Comparison of ENCODE assay signal across 11 cellular contexts in genomic region chr1:3902546-3902945, GRCh38. TPM values are rescaled to one million over a fixed set of nuclear protein-coding genes. Genes with fewer than 3 reads are reported as not detected.
DNase-seq lines count a peak whose midpoint lies in the region; ATAC-seq and TF ChIP-seq lines count a peak whose summit lies in the region.
"Had no signal": no experiment of that assay in that cellular context is flagged by ENCODE, and none has a peak within 500 bp of the region (broad histone marks: within the 10 kb centered on the region; RNA-seq: fewer than 3 reads in every experiment).

No MANE protein-coding gene starts in this region.

- peak overlapping the region; percentile 4 for H3K4me3 ChIP-seq in CD8-positive, alpha-beta T cell (ENCODE audit: low read depth, low read length)
- peak overlapping the region; percentile 17 for H3K4me3 ChIP-seq in Jurkat, Clone E6-1 (ENCODE audit: low read length)
- H3K4me3 ChIP-seq in upper lobe of left lung: no peak overlapping the region

- peaks cover 8% of the 10 kb centered on the region for H3K9me3 ChIP-seq in CD8-positive, alpha-beta T cell (ENCODE audit: low read length)
- H3K9me3 ChIP-seq in upper lobe of left lung: peaks cover 0 to 5% (median 2%) of the 10 kb centered on the region in 4 donors

- H3K4me1 ChIP-seq in CD8-positive, alpha-beta T cell (ENCODE audit: insufficient read depth, low read length): peaks cover 49% of the 10 kb centered on the region
- H3K4me1 ChIP-seq in upper lobe of left lung: peaks cover 10 to 18% (median 11%) of the 10 kb centered on the region in 4 donors
- H3K4me1 ChIP-seq: parathyroid adenoma had no signal

- TF ChIP-seq POLR2A in upper lobe of left lung (IDR thresholded peaks at IDR 0.05): no peak

- H3K9me3 Mint-ChIP-seq in CD8-positive, alpha-beta T cell: peaks cover 3% of the 10 kb centered on the region
- peaks cover 0 to 4% of the 10 kb centered on the region in 2 donors for H3K9me3 Mint-ChIP-seq in activated T-cell treated with anti-CD3 and anti-CD28 coated beads, Interleukin-2, amount 50 U/mL, for 72 hours
- peaks cover 0 to 13% (median 10%) of the 10 kb centered on the region in 7 donors for H3K9me3 Mint-ChIP-seq in naive B cell

- WGBS in upper lobe of left lung, 2 donors: 76 to 88% methylated on average over 6 of the region's 6 CpGs

- peak in 1 of 7 experiments; percentile 41 for DNase-seq in CD8-positive, alpha-beta T cell
- peak; percentile 71 for DNase-seq in Jurkat, Clone E6-1 (ENCODE audit: low read depth, low spot score)
- peak in 1 of 2 donors; percentile 29 for DNase-seq in activated T-cell treated with anti-CD3 and anti-CD28 coated beads, Interleukin-2, amount 50 U/mL, for 72 hours
- DNase-seq in naive B cell (no peak), MV-4-11 (lab: John Stamatoyannopoulos, UW) (no peak), upper lobe of left lung (no peak)
- DNase-seq: NCI-H226 had no signal

- H3K27me3 ChIP-seq in CD8-positive, alpha-beta T cell (ENCODE audit: insufficient read depth, low read length): no peaks in the 10 kb centered on the region
- H3K27me3 ChIP-seq in upper lobe of left lung: no peaks in the 10 kb centered on the region

- H3K36me3 ChIP-seq in CD8-positive, alpha-beta T cell (ENCODE audit: insufficient read depth, low read length): no peaks in the 10 kb centered on the region
- H3K36me3 ChIP-seq in upper lobe of left lung: no peaks in the 10 kb centered on the region

- no peak for TF ChIP-seq EP300 in upper lobe of left lung (IDR thresholded peaks at IDR 0.05)

- peaks cover 16% of the 10 kb centered on the region for H3K36me3 Mint-ChIP-seq in CD8-positive, alpha-beta T cell
- peaks cover 3 to 10% of the 10 kb centered on the region in 2 donors for H3K36me3 Mint-ChIP-seq in activated T-cell treated with anti-CD3 and anti-CD28 coated beads, Interleukin-2, amount 50 U/mL, for 72 hours (ENCODE audit: insufficient read depth in 2 of 2)
- H3K36me3 Mint-ChIP-seq in naive B cell: peaks cover 0 to 1% of the 10 kb centered on the region in 2 donors

- TF ChIP-seq CTCF in CD8-positive, alpha-beta T cell (IDR thresholded peaks at IDR 0.05): no peak
- TF ChIP-seq CTCF in upper lobe of left lung (IDR thresholded peaks at IDR 0.05): no peak

- H3K4me1 Mint-ChIP-seq in CD8-positive, alpha-beta T cell (ENCODE audit: low read depth): peaks cover 41% of the 10 kb centered on the region
- H3K4me1 Mint-ChIP-seq in activated T-cell treated with anti-CD3 and anti-CD28 coated beads, Interleukin-2, amount 50 U/mL, for 72 hours (ENCODE audit: low read depth): peaks cover 47% of the 10 kb centered on the region
- H3K4me1 Mint-ChIP-seq in naive B cell: peaks cover 14 to 23% (median 22%) of the 10 kb centered on the region in 3 donors

- H3K27me3 Mint-ChIP-seq in CD8-positive, alpha-beta T cell (ENCODE audit: low read depth): no peaks in the 10 kb centered on the region
- H3K27me3 Mint-ChIP-seq in activated T-cell treated with anti-CD3 and anti-CD28 coated beads, Interleukin-2, amount 50 U/mL, for 72 hours (ENCODE audit: low read depth): no peaks in the 10 kb centered on the region
- no peaks in the 10 kb centered on the region for H3K27me3 Mint-ChIP-seq in naive B cell

- H3K4me3 Mint-ChIP-seq in CD8-positive, alpha-beta T cell: peak overlapping the region; percentile 88
- H3K4me3 Mint-ChIP-seq in activated T-cell treated with anti-CD3 and anti-CD28 coated beads, Interleukin-2, amount 50 U/mL, for 72 hours: peak overlapping the region; percentile 60 to 97
- H3K4me3 Mint-ChIP-seq in naive B cell: peak overlapping the region in 6 of 8 donors; percentile 59 to 98 (median 91)

- H3K27ac Mint-ChIP-seq in CD8-positive, alpha-beta T cell: peak overlapping the region; percentile 92
- peak overlapping the region; percentile 66 for H3K27ac Mint-ChIP-seq in activated T-cell treated with anti-CD3 and anti-CD28 coated beads, Interleukin-2, amount 50 U/mL, for 72 hours
- H3K27ac Mint-ChIP-seq in naive B cell: peak overlapping the region in 2 of 6 donors; percentile 47 to 49

- CTCF ChIA-PET in CD8-positive, alpha-beta T cell (lab: Charles Lee): interaction anchor here (0.7 kb wide), 1 partner anchor 45 kb away, joined by 3 read pairs; the partner anchor contains the start of gene DFFB

- peak overlapping the region; percentile 45 for H3K27ac ChIP-seq in CD8-positive, alpha-beta T cell (ENCODE audit: low read depth, low read length)
- H3K27ac ChIP-seq in upper lobe of left lung: no peak overlapping the region
- H3K27ac ChIP-seq: parathyroid adenoma had no signal

- intact Hi-C loops in CD8-positive, alpha-beta T cell (cut with DNase I, micrococcal nuclease): loop anchor here (2.0 to 10.0 kb wide), 3 partner anchors 38 to 1485 kb away; partner anchors contain the start of gene PRXL2B (in 1 of the 2)

- POLR2A ChIA-PET in CD8-positive, alpha-beta T cell (lab: Charles Lee): interaction anchor here (1.3 kb wide), 1 partner anchor 107 kb away, joined by 3 read pairs; the partner anchor contains the start of gene LRRC47

- ATAC-seq in CD8-positive, alpha-beta T cell: no peak
- no peak for ATAC-seq in activated T-cell treated with anti-CD3 and anti-CD28 coated beads, Interleukin-2, amount 50 U/mL, for 72 hours (replicated peaks in 1 of 2)
- no peak for ATAC-seq in naive B cell (ENCODE audit: low read depth in 2 of 2)
- ATAC-seq in GM21367 (IDR thresholded peaks at IDR 0.05; ENCODE audit: unreplicated experiment): no peak
- no peak for ATAC-seq in upper lobe of left lung (ENCODE audit: low FRiP score in 2 of 2)
- ATAC-seq in GM21390 (IDR thresholded peaks at IDR 0.05; ENCODE audit: unreplicated experiment): no peak
- ATAC-seq: SK-N-SH treated with all-trans-retinoic acid at 6 μM for 48 hours had no signal

RNA-seq across cellular contexts. Expression of gene C1orf174, which starts 2.5 kb away (rescaled TPM):
- 10 to 100 TPM; 19.1 to 20.9 TPM for total RNA-seq in CD8-positive, alpha-beta T cell
- 40.5 TPM for polyA plus RNA-seq in Jurkat, Clone E6-1 (2012; ENCODE audit: insufficient read depth, insufficient read length)
- total RNA-seq in activated T-cell treated with anti-CD3 and anti-CD28 coated beads, Interleukin-2, amount 50 U/mL, for 72 hours: 10 to 100 TPM; 30.8 to 43.7 TPM
- 10 to 100 TPM; 13.6 to 27.9 (median 21.9) TPM for polyA plus RNA-seq in naive B cell (ENCODE audit: low read depth in 6 of 6)
- total RNA-seq in upper lobe of left lung: 10 to 100 TPM; 15.9 to 35.6 (median 20.6) TPM

RNA-seq across cellular contexts. Expression of gene DFFB, which starts 45.3 kb away (rescaled TPM):
- 1 to 10 TPM; 3.4 to 3.7 TPM for total RNA-seq in CD8-positive, alpha-beta T cell
- 19.3 TPM for polyA plus RNA-seq in Jurkat, Clone E6-1 (2012; ENCODE audit: insufficient read depth, insufficient read length)
- total RNA-seq in activated T-cell treated with anti-CD3 and anti-CD28 coated beads, Interleukin-2, amount 50 U/mL, for 72 hours: 1 to 10 TPM; 8.2 to 8.6 TPM
- polyA plus RNA-seq in naive B cell (ENCODE audit: low read depth in 6 of 6): 10 to 100 TPM in 1 of 6 donors, 1 to 10 TPM in 5; 2.7 to 10.2 (median 7.3) TPM
- total RNA-seq in upper lobe of left lung: 10 to 100 TPM in 2 of 6 donors, 1 to 10 TPM in 4; 7.1 to 16.8 (median 9.4) TPM

RNA-seq across cellular contexts. Expression of gene CEP104, which starts 45.5 kb away (rescaled TPM):
- 10 to 100 TPM; 15.5 to 16.8 TPM for total RNA-seq in CD8-positive, alpha-beta T cell
- 55.5 TPM for polyA plus RNA-seq in Jurkat, Clone E6-1 (2012; ENCODE audit: insufficient read depth, insufficient read length)
- total RNA-seq in activated T-cell treated with anti-CD3 and anti-CD28 coated beads, Interleukin-2, amount 50 U/mL, for 72 hours: 10 to 100 TPM; 37.4 to 48.1 TPM
- 10 to 100 TPM in 5 of 6 donors, 1 to 10 TPM in 1; 8.1 to 34.6 (median 17.5) TPM for polyA plus RNA-seq in naive B cell (ENCODE audit: low read depth in 6 of 6)
- total RNA-seq in upper lobe of left lung: 100 to 1,000 TPM in 1 of 6 donors, 10 to 100 TPM in 5; 37.7 to 118 (median 53.6) TPM

Comparison
In these comparisons a context has a peak if more than half of its experiments do, and no peak if none do; other contexts are left out.
1. H3K4me3 ChIP-seq: peak in CD8-positive, alpha-beta T cell (single experiment) and Jurkat, Clone E6-1 (single experiment); none in upper lobe of left lung (0 of 4).
2. Peak in every context shown above with its lines, with median percentiles within 50 percentile points of each other: H3K4me3 Mint-ChIP-seq.